15 cellular contexts compared by ENCODE assay signal in the genomic region with DNA sequence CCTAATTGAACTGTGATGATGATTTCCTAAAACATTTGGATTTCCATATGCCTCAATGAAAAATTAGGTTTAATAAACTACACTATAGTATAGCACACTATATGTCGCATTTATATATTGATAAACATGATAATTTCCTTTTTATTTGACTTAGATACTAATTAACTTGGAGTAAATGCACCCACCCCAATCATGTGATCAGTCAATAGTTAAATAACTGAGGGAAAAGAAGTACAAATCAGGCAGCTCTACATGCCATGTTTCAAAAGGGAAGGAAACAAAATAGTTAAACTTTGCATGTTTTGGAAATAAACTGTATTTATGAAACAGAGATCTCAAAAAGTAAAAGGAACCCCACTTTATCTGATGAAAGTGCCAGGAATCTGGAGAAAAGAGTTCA. TPM values are rescaled to one million over a fixed set of nuclear protein-coding genes. Genes with fewer than 3 reads are reported as not detected.
DNase-seq lines count a peak whose midpoint lies in the region; ATAC-seq, FAIRE-seq and TF ChIP-seq lines count a peak whose summit lies in the region.
"Had no signal": no experiment of that assay in that cellular context is flagged by ENCODE, and none has a peak within 500 bp of the region (broad histone marks: within the 10 kb centered on the region; RNA-seq: fewer than 3 reads in every experiment).

No MANE protein-coding gene starts in this region.

- H3K4me3 ChIP-seq in liver (ENCODE audit: low read depth in 1 of 3, low read length in 3 of 3) (peak overlapping the region; percentile 47 to 81 (median 53)), HepG2 (replicated peaks in 1 of 3; ENCODE audit: insufficient read depth in 1 of 3, low read depth in 2 of 3, low read length in 3 of 3) (no peak overlapping the region), endothelial cell of umbilical vein (replicated peaks in 1 of 3; ENCODE audit: insufficient read depth in 1 of 3, low read depth in 1 of 3, low read length in 3 of 3) (peak overlapping the region in 1 of 3 experiments; percentile 40), mucosa of descending colon (no peak overlapping the region)

- intact Hi-C loops in HepG2 (cut with micrococcal nuclease; ENCODE audit: unreplicated experiment) (no loop called here), endothelial cell of umbilical vein (cut with micrococcal nuclease) (no loop called here), mucosa of descending colon (cut with DNase I, micrococcal nuclease) (loop anchor here in 1 of 2 donors (10.0 kb wide), 1 partner anchor 49 kb away; no protein-coding TSS in a partner anchor)

- DNase-seq in HepG2 (ENCODE audit: low spot score): no peak
- DNase-seq in endothelial cell of umbilical vein (ENCODE audit: low read depth, low spot score): no peak
- DNase-seq in mucosa of descending colon: no peak
- DNase-seq in stimulated activated CD4-positive, alpha-beta T cell treated with anti-CD3 and anti-CD28 coated beads, Interleukin-12 subunit alpha, Interleukin-12 subunit beta, amount 100 ng/mL, for 4 hours: no peak
- no peak for DNase-seq in activated T-cell treated with anti-CD3 and anti-CD28 coated beads for 4 hours
- DNase-seq: activated CD8-positive, alpha-beta T cell treated with anti-CD3 and anti-CD28 coated beads for 36 hours; amygdala; Karpas-422; NCI-H1436 had no signal

- H3K9me3 ChIP-seq in liver (ENCODE audit: control insufficient read depth in 4 of 4, low read length in 3 of 4) (no peaks in the 10 kb centered on the region), HepG2 (ENCODE audit: low read length) (no peaks in the 10 kb centered on the region), endothelial cell of umbilical vein (replicated peaks; ENCODE audit: control insufficient read depth, insufficient read depth, low read length) (no peaks in the 10 kb centered on the region), mucosa of descending colon (no peaks in the 10 kb centered on the region)

- H3K4me2 ChIP-seq in HepG2 (ENCODE audit: low read depth, low read length) (no peak overlapping the region), endothelial cell of umbilical vein (ENCODE audit: insufficient read depth, low read length) (peak overlapping the region; percentile 87)

- H3K4me1 ChIP-seq in liver (ENCODE audit: control insufficient read depth in 4 of 4, insufficient read depth in 4 of 4, low read length in 3 of 4) (peaks cover 0 to 16% (median 8%) of the 10 kb centered on the region in 4 donors), HepG2 (ENCODE audit: insufficient read depth, low read length) (no peaks in the 10 kb centered on the region), endothelial cell of umbilical vein (ENCODE audit: control insufficient read depth, extremely low read depth, insufficient read depth, low read length) (peaks cover 8% of the 10 kb centered on the region), mucosa of descending colon (ENCODE audit: low read depth) (peaks cover 2% of the 10 kb centered on the region)
- H3K4me1 ChIP-seq: foreskin keratinocyte had no signal

- peak overlapping the region; percentile 25 to 95 for H3K9ac ChIP-seq in liver (ENCODE audit: low read depth in 1 of 2, low read length in 2 of 2)
- H3K9ac ChIP-seq in HepG2 (ENCODE audit: insufficient read depth, low read depth, low read length): no peak overlapping the region
- peak overlapping the region; percentile 51 for H3K9ac ChIP-seq in endothelial cell of umbilical vein (replicated peaks; ENCODE audit: extremely low read depth, insufficient read depth, low read length)

- no peak for TF ChIP-seq CTCF in liver (IDR thresholded peaks at IDR 0.05; ENCODE audit: low read depth, low read length, missing input control)
- TF ChIP-seq CTCF in HepG2 (CRISPR knock-in tag; IDR thresholded peaks at IDR 0.05): no peak
- TF ChIP-seq CTCF in endothelial cell of umbilical vein (IDR thresholded peaks at IDR 0.05; ENCODE audit: extremely low read depth in 1 of 2, insufficient read depth in 1 of 2, low read depth in 1 of 2, low read length in 2 of 2): no peak
- TF ChIP-seq CTCF in mucosa of descending colon (IDR thresholded peaks at IDR 0.05): no peak

- in situ Hi-C loops in HepG2 (cut with HindIII; ENCODE audit: extremely low pct_ligation_motif_present, low pct_unique_long_range_greater_than_20kb): no loop called here

- no TSS peak for BruUV-seq in HepG2 (replicated peaks; lab: Mats Ljungman, UMichigan)
- BruUV-seq in endothelial cell of umbilical vein (replicated peaks; lab: Mats Ljungman, UMichigan): no TSS peak

- POLR2A ChIA-PET in HepG2 (lab: Yijun Ruan, JAX): interaction anchor here (1.7 kb wide), 1 partner anchor 18 kb away, joined by 5 read pairs; a partner anchor contains a TSS
- POLR2A ChIA-PET in endothelial cell of umbilical vein (lab: Charles Lee): no interaction called here

- no peaks in the 10 kb centered on the region for H3K9me1 ChIP-seq in endothelial cell of umbilical vein (replicated peaks; ENCODE audit: control insufficient read depth, extremely low read depth, insufficient read depth, low read length)

- FAIRE-seq in HepG2 (lab: Jason Lieb, UNC) (no peak), endothelial cell of umbilical vein (lab: Jason Lieb, UNC) (no peak)
- FAIRE-seq: GM18507, GM19239 had no signal

- no peaks in the 10 kb centered on the region for H3K79me2 ChIP-seq in HepG2 (ENCODE audit: insufficient read depth, low read length)
- no peaks in the 10 kb centered on the region for H3K79me2 ChIP-seq in endothelial cell of umbilical vein (ENCODE audit: control insufficient read depth, insufficient read depth, low read length)

- no peak overlapping the region for H2AFZ ChIP-seq in HepG2 (ENCODE audit: low read length)
- peak overlapping the region; percentile 45 for H2AFZ ChIP-seq in endothelial cell of umbilical vein (ENCODE audit: low read depth, low read length)

- H3K27me3 ChIP-seq in liver (ENCODE audit: control insufficient read depth in 4 of 4, insufficient read depth in 4 of 4, low read length in 3 of 4) (no peaks in the 10 kb centered on the region), HepG2 (ENCODE audit: control insufficient read depth in 1 of 2, insufficient read depth in 2 of 2, low read length in 2 of 2) (no peaks in the 10 kb centered on the region), endothelial cell of umbilical vein (ENCODE audit: control insufficient read depth in 2 of 2, insufficient read depth in 2 of 2, low read length in 2 of 2) (no peaks in the 10 kb centered on the region)
- H3K27me3 ChIP-seq: foreskin keratinocyte had no signal

- no peak for ATAC-seq in HepG2
- peak; percentile 54 for ATAC-seq in mucosa of descending colon
- no peak for ATAC-seq in HG03565 (IDR thresholded peaks at IDR 0.05; ENCODE audit: unreplicated experiment)
- ATAC-seq in GM21360 (IDR thresholded peaks at IDR 0.05; ENCODE audit: unreplicated experiment): no peak
- ATAC-seq: activated CD8-positive, alpha-beta T cell treated with anti-CD3 and anti-CD28 coated beads for 36 hours; foreskin keratinocyte had no signal

- TF ChIP-seq POLR2A in HepG2 (IDR thresholded peaks at IDR 0.05; ENCODE audit: insufficient read depth in 1 of 2, low read depth in 2 of 2, low read length in 2 of 2) (no peak), endothelial cell of umbilical vein (IDR thresholded peaks at IDR 0.05; ENCODE audit: low read depth, low read length) (no peak)

- H3K36me3 ChIP-seq in liver (ENCODE audit: control insufficient read depth in 4 of 4, insufficient read depth in 3 of 4, low read depth in 1 of 4, low read length in 3 of 4) (no peaks in the 10 kb centered on the region), HepG2 (replicated peaks in 1 of 2; ENCODE audit: control insufficient read depth in 1 of 2, insufficient read depth in 2 of 2, low read length in 2 of 2) (no peaks in the 10 kb centered on the region), endothelial cell of umbilical vein (ENCODE audit: control insufficient read depth in 2 of 2, extremely low read depth in 1 of 2, insufficient read depth in 2 of 2, low read length in 2 of 2) (no peaks in the 10 kb centered on the region), mucosa of descending colon (ENCODE audit: low read depth) (no peaks in the 10 kb centered on the region)

- TF ChIP-seq RAD21 in liver (IDR thresholded peaks at IDR 0.05): no peak
- TF ChIP-seq RAD21 in HepG2 (CRISPR knock-in tag; IDR thresholded peaks at IDR 0.05): no peak

- H3K27ac ChIP-seq in liver (ENCODE audit: low read depth in 1 of 2, low read length in 2 of 2) (peak overlapping the region; percentile 55 to 56), HepG2 (ENCODE audit: extremely low read length, insufficient read depth, low read length) (no peak overlapping the region), endothelial cell of umbilical vein (ENCODE audit: insufficient read depth, low read depth, low read length) (no peak overlapping the region)
- H3K27ac ChIP-seq: foreskin keratinocyte had no signal

- H4K20me1 ChIP-seq in HepG2 (ENCODE audit: insufficient read depth, low read length) (no peaks in the 10 kb centered on the region), endothelial cell of umbilical vein (replicated peaks; ENCODE audit: control insufficient read depth, extremely low read depth, insufficient read depth, low read length) (no peaks in the 10 kb centered on the region)

- CTCF ChIA-PET in HepG2 (lab: Yijun Ruan, JAX; ENCODE audit: low intra/inter-chr PET ratio, low total read pairs) (no interaction called here), endothelial cell of umbilical vein (lab: Charles Lee) (interaction anchor here (0.6 to 1.7 kb wide), 7 partner anchors 10 to 268 kb away, joined by 3 to 9 read pairs (median 4); no protein-coding TSS in a partner anchor)

- dilution Hi-C loops in endothelial cell of umbilical vein (cut with MboI; ENCODE audit: extremely low pct_ligation_motif_present, low sequenced_read_pairs): no loop called here

- 35% methylated on average over 1 of the region's 1 CpG for WGBS in liver
- WGBS in HepG2 (ENCODE audit: low lambda C conversion rate): 53% methylated on average over 1 of the region's 1 CpG

- TF ChIP-seq EP300 in HepG2 (IDR thresholded peaks at IDR 0.05; ENCODE audit: low read depth in 2 of 2, low read length in 2 of 2): no peak
- TF ChIP-seq EP300 in HepG2 (CRISPR knock-in tag; IDR thresholded peaks at IDR 0.05; ENCODE audit: borderline replicate concordance): no peak

RNA-seq across cellular contexts. Expression of a gene that starts 18.0 kb away (rescaled TPM):
- total RNA-seq in liver: 100 to 1,000 TPM in 1 of 2 donors, 10 to 100 TPM in 1; 21.8 to 177 TPM
- polyA plus RNA-seq in liver: 10 to 100 TPM; 37.8 to 38.4 TPM
- total RNA-seq in HepG2 (2016; rRNA removed; fragmentation: Illumina TruSeq; extraction: Trizol): 24.1 and 38.8 TPM in 2 replicates
- total RNA-seq in HepG2 (2016; cell fraction: cytosol; rRNA removed; fragmentation: Illumina TruSeq; extraction: Trizol; ENCODE audit: low read depth): 4.5 and 5.6 TPM in 2 replicates
- 25.0 and 37.4 TPM in 2 replicates for total RNA-seq in HepG2 (2016; cell fraction: insoluble cytoplasmic fraction; rRNA removed; fragmentation: Illumina TruSeq; extraction: Trizol)
- total RNA-seq in HepG2 (2016; cell fraction: membrane; rRNA removed; fragmentation: Illumina TruSeq; extraction: Trizol): 7.5 and 7.7 TPM in 2 replicates
- total RNA-seq in HepG2 (2016; cell fraction: nucleus; rRNA removed; fragmentation: Illumina TruSeq; extraction: Trizol): 13.4 and 14.4 TPM in 2 replicates
- 15.9 and 16.1 TPM in 2 replicates for polyA plus RNA-seq in HepG2 (2011; rRNA removed)
- polyA plus RNA-seq in HepG2 (2011; cell fraction: cytosol; rRNA removed): 15.4 and 20.4 TPM in 2 replicates
- 7.7 and 9.8 TPM in 2 replicates for polyA plus RNA-seq in HepG2 (2011; cell fraction: nucleus; rRNA removed)
- 13.6 and 14.9 TPM in 2 replicates for polyA plus RNA-seq in HepG2 (2012)
- polyA plus RNA-seq in HepG2 (2016; cell fraction: cytosol; fragmentation: Illumina TruSeq; extraction: Trizol; ENCODE audit: low read depth): 0.58 and 0.62 TPM in 2 replicates
- 27.2 and 28.0 TPM in 2 replicates for polyA plus RNA-seq in HepG2 (2016; cell fraction: insoluble cytoplasmic fraction; fragmentation: Illumina TruSeq; extraction: Trizol; ENCODE audit: low read depth)
- 2.4 and 2.7 TPM in 2 replicates for polyA plus RNA-seq in HepG2 (2016; cell fraction: membrane; fragmentation: Illumina TruSeq; extraction: Trizol; ENCODE audit: low read depth)
- polyA plus RNA-seq in HepG2 (2016; cell fraction: nucleus; fragmentation: Illumina TruSeq; extraction: Trizol; ENCODE audit: insufficient read depth, low read depth): 15.6 TPM in 2 replicates
- polyA minus RNA-seq in HepG2 (2011; rRNA and poly(A)+ RNA removed; ENCODE audit: low replicate concordance): 51.9 and 55.1 TPM in 2 replicates
- 24.8 and 24.9 TPM in 2 replicates for polyA minus RNA-seq in HepG2 (2011; cell fraction: cytosol; rRNA and poly(A)+ RNA removed)
- 16.0 and 19.8 TPM in 2 replicates for polyA minus RNA-seq in HepG2 (2011; cell fraction: nucleus; rRNA and poly(A)+ RNA removed)
- 11.4 and 12.3 TPM in 2 replicates for total RNA-seq in endothelial cell of umbilical vein
- 6.6 and 8.5 TPM in 2 replicates for polyA plus RNA-seq in endothelial cell of umbilical vein
- polyA plus RNA-seq in endothelial cell of umbilical vein (2011; cell fraction: cytosol; rRNA removed): 9.5 and 9.9 TPM in 2 replicates
- 9.1 and 9.3 TPM in 2 replicates for polyA plus RNA-seq in endothelial cell of umbilical vein (2011; cell fraction: nucleus; rRNA removed)
- polyA plus RNA-seq in endothelial cell of umbilical vein (2012): 10.6 and 11.5 TPM in 2 replicates
- polyA minus RNA-seq in endothelial cell of umbilical vein: 29.7 and 35.8 TPM in 2 replicates
- polyA minus RNA-seq in endothelial cell of umbilical vein (2011; cell fraction: cytosol; rRNA and poly(A)+ RNA removed): 20.2 TPM
- 11.4 and 13.6 TPM in 2 replicates for polyA minus RNA-seq in endothelial cell of umbilical vein (2011; cell fraction: nucleus; rRNA and poly(A)+ RNA removed)
- 100 to 1,000 TPM in 1 of 3 donors, 10 to 100 TPM in 2; 56.6 to 107 (median 93.0) TPM for total RNA-seq in mucosa of descending colon

Comparison
In these comparisons a context has a peak if more than half of its experiments do, and no peak if none do; other contexts are left out.
1. H3K27ac ChIP-seq: peak in liver (2 of 2); none in HepG2 (single experiment) and endothelial cell of umbilical vein (single experiment).
2. H3K4me3 ChIP-seq: peak in liver (3 of 3); none in HepG2 (0 of 3) and mucosa of descending colon (single experiment).